In genomic region chr2:86750240-86750839, GRCh38 we compare ENCODE assay signal across 26 cellular contexts. TPM values are rescaled to one million over a fixed set of nuclear protein-coding genes. Genes with fewer than 3 reads are reported as not detected.
DNase-seq lines count a peak whose midpoint lies in the region; ATAC-seq and TF ChIP-seq lines count a peak whose summit lies in the region.
"Had no signal": no experiment of that assay in that cellular context is flagged by ENCODE, and none has a peak within 500 bp of the region (broad histone marks: within the 10 kb centered on the region; RNA-seq: fewer than 3 reads in every experiment).

No MANE protein-coding gene starts in this region.

- intact Hi-C loops in head of caudate nucleus (cut with DNase I), result no loop called here

- no peak overlapping the region for H3K4me3 ChIP-seq in NB4 (ENCODE audit: low read depth, low read length)
- no peak overlapping the region for H3K4me3 ChIP-seq in choroid plexus epithelial cell (ENCODE audit: low read depth, low read length)
- H3K4me3 ChIP-seq in mesenchymal stem cell (ENCODE audit: insufficient read depth in 1 of 2, low read depth in 1 of 2, low read length in 2 of 2), result no peak overlapping the region
- no peak overlapping the region for H3K4me3 ChIP-seq in endodermal cell (ENCODE audit: low read length)
- H3K4me3 ChIP-seq: esophagus muscularis mucosa, heart right ventricle, mucosa of descending colon had no signal

- TF ChIP-seq CTCF in NB4 (IDR thresholded peaks at IDR 0.05; ENCODE audit: low read depth, low read length) (no peak), choroid plexus epithelial cell (conservative IDR thresholded peaks at IDR 0.05; ENCODE audit: low read depth, low read length) (no peak), endodermal cell (conservative IDR thresholded peaks at IDR 0.05) (no peak)

- H3K4ac ChIP-seq in mesenchymal stem cell (ENCODE audit: low read depth in 1 of 2, low read length in 2 of 2), result no peak overlapping the region

- no peak overlapping the region for H3K14ac ChIP-seq in mesenchymal stem cell (ENCODE audit: low read length in 2 of 2)

- no peak for DNase-seq in activated T-cell treated with anti-CD3 and anti-CD28 coated beads, Interleukin-2, amount 50 U/mL, for 72 hours
- DNase-seq in activated T-cell treated with anti-CD3 and anti-CD28 coated beads, Interleukin-2, amount 50 U/mL, for 48 hours, result no peak
- DNase-seq in NB4 (ENCODE audit: low read depth) (peak; percentile 31), choroid plexus epithelial cell (ENCODE audit: low read depth) (peak; percentile 20), mesenchymal stem cell (peak; percentile 20), endodermal cell (no peak), head of caudate nucleus (no peak), immature natural killer cell (no peak)
- DNase-seq: activated CD4-positive, alpha-beta T cell treated with anti-CD3 and anti-CD28 coated beads for 48 hours; activated CD8-positive, alpha-beta memory T cell treated with anti-CD3 and anti-CD28 coated beads, Interleukin-2, amount 50 U/mL, for 4 hours; activated gamma-delta T cell treated with Interleukin-2 at 50 U/mL for 16 hours; CD4-positive, alpha-beta memory T cell; central memory CD4-positive, alpha-beta T cell; DMS79; heart right ventricle; left ventricle myocardium superior; mucosa of descending colon; NCI-H1048; NCI-H2029; NCI-H524; stimulated activated CD4-positive, alpha-beta T cell treated with anti-CD3 and anti-CD28 coated beads, Interleukin-1b, Interleukin-23, amount 100 ng/mL, for 48 hours; T-cell had no signal

- H3K18ac ChIP-seq in mesenchymal stem cell (ENCODE audit: low read depth in 1 of 2, low read length in 2 of 2), result no peak overlapping the region

- no peak overlapping the region for H4K91ac ChIP-seq in mesenchymal stem cell (ENCODE audit: low read length)

- peak overlapping the region; percentile 71 for H3K27ac Mint-ChIP-seq in activated T-cell treated with anti-CD3 and anti-CD28 coated beads, Interleukin-2, amount 50 U/mL, for 72 hours
- no peak overlapping the region for H3K27ac Mint-ChIP-seq in endodermal cell
- peak overlapping the region in 1 of 6 donors; percentile 7 for H3K27ac Mint-ChIP-seq in immature natural killer cell
- H3K27ac Mint-ChIP-seq: stimulated activated memory B cell treated with anti-CD40 and anti-IgM and Interleukin-4, amounts not matched to agents 10 μg/mL and 1 μg/mL and 100 μg/mL, for 72 hours; T-cell had no signal

- H3K9me3 ChIP-seq in mesenchymal stem cell (ENCODE audit: control insufficient read depth, low read length), result peaks cover 20% of the 10 kb centered on the region
- H3K9me3 ChIP-seq in endodermal cell (ENCODE audit: control insufficient read depth, low read length), result peaks cover 28% of the 10 kb centered on the region

- H3K4me1 ChIP-seq in mesenchymal stem cell (ENCODE audit: control insufficient read depth, insufficient read depth, low read depth, low read length) (no peaks in the 10 kb centered on the region), endodermal cell (ENCODE audit: control insufficient read depth, insufficient read depth, low read length) (no peaks in the 10 kb centered on the region)

- peaks cover 2 to 12% of the 10 kb centered on the region in 2 donors for H3K9me3 Mint-ChIP-seq in activated T-cell treated with anti-CD3 and anti-CD28 coated beads, Interleukin-2, amount 50 U/mL, for 72 hours
- H3K9me3 Mint-ChIP-seq in endodermal cell (peaks cover 16% of the 10 kb centered on the region), immature natural killer cell (peaks cover 0 to 5% (median 0%) of the 10 kb centered on the region in 6 donors)

- no peak overlapping the region for H2BK15ac ChIP-seq in mesenchymal stem cell (ENCODE audit: low read depth, poor library complexity, severe bottlenecking)

- H3K36me3 Mint-ChIP-seq in activated T-cell treated with anti-CD3 and anti-CD28 coated beads, Interleukin-2, amount 50 U/mL, for 72 hours (ENCODE audit: insufficient read depth in 2 of 2), result peaks cover 24 to 56% of the 10 kb centered on the region in 2 donors
- H3K36me3 Mint-ChIP-seq in endodermal cell (ENCODE audit: low read depth), result peaks cover 61% of the 10 kb centered on the region
- H3K36me3 Mint-ChIP-seq in immature natural killer cell, result peaks cover 30 to 37% (median 35%) of the 10 kb centered on the region in 3 donors

- H3K9ac ChIP-seq in mesenchymal stem cell (ENCODE audit: low read length), result no peak overlapping the region
- no peak overlapping the region for H3K9ac ChIP-seq in endodermal cell (ENCODE audit: extremely low read depth, low read length, poor library complexity, severe bottlenecking)

- WGBS in mesenchymal stem cell, result 93% methylated on average over 2 of the region's 3 CpGs
- WGBS in endodermal cell (ENCODE audit: insufficient coverage in 1 of 2, insufficient read length in 1 of 2), 2 experiments, result 80 to 88% methylated on average over 1 to 3 of the region's 3 CpGs

- no peaks in the 10 kb centered on the region for H3K27me3 Mint-ChIP-seq in activated T-cell treated with anti-CD3 and anti-CD28 coated beads, Interleukin-2, amount 50 U/mL, for 72 hours (ENCODE audit: low read depth)
- H3K27me3 Mint-ChIP-seq in endodermal cell (ENCODE audit: insufficient read depth) (no peaks in the 10 kb centered on the region), immature natural killer cell (ENCODE audit: low read depth in 3 of 3) (peaks cover 0 to 4% (median 2%) of the 10 kb centered on the region in 3 donors)
- H3K27me3 Mint-ChIP-seq: CD4-positive, alpha-beta memory T cell; stimulated activated memory B cell treated with anti-CD40 and anti-IgM and Interleukin-4, amounts not matched to agents 10 μg/mL and 1 μg/mL and 100 μg/mL, for 72 hours; T-cell had no signal

- no peak overlapping the region for H4K8ac ChIP-seq in mesenchymal stem cell (ENCODE audit: low read length)

- no peak overlapping the region for H2BK120ac ChIP-seq in mesenchymal stem cell (ENCODE audit: low read depth, low read length)

- no peak for ATAC-seq in activated T-cell treated with anti-CD3 and anti-CD28 coated beads, Interleukin-2, amount 50 U/mL, for 72 hours (replicated peaks in 1 of 2)
- ATAC-seq: heart right ventricle; left ventricle myocardium superior; mucosa of descending colon; Right ventricle myocardium inferior; stimulated activated memory B cell treated with anti-CD40 and anti-IgM and Interleukin-4, amounts not matched to agents 10 μg/mL and 1 μg/mL and 100 μg/mL, for 72 hours; T-cell had no signal

- no peak overlapping the region for H3K27ac ChIP-seq in mesenchymal stem cell (ENCODE audit: low read length, poor library complexity, severe bottlenecking)
- H3K27ac ChIP-seq in endodermal cell (ENCODE audit: low read depth, low read length), result no peak overlapping the region
- H3K27ac ChIP-seq: esophagus muscularis mucosa, heart right ventricle had no signal

- H2BK12ac ChIP-seq in mesenchymal stem cell (ENCODE audit: low read length in 2 of 2), result no peak overlapping the region

- no peak overlapping the region for H2BK5ac ChIP-seq in mesenchymal stem cell (ENCODE audit: low read depth, low read length, poor library complexity, severe bottlenecking)

- no peak overlapping the region for H2AFZ ChIP-seq in mesenchymal stem cell (ENCODE audit: low read depth, low read length)

- peak overlapping the region in 1 of 2 donors; percentile 31 for H3K4me3 Mint-ChIP-seq in activated T-cell treated with anti-CD3 and anti-CD28 coated beads, Interleukin-2, amount 50 U/mL, for 72 hours
- H3K4me3 Mint-ChIP-seq in endodermal cell (no peak overlapping the region), immature natural killer cell (no peak overlapping the region)
- H3K4me3 Mint-ChIP-seq: neural crest cell; stimulated activated memory B cell treated with anti-CD40 and anti-IgM and Interleukin-4, amounts not matched to agents 10 μg/mL and 1 μg/mL and 100 μg/mL, for 72 hours; T-cell had no signal

- H2AK5ac ChIP-seq in mesenchymal stem cell (ENCODE audit: low read length, severe bottlenecking), result no peak overlapping the region

- H3K27me3 ChIP-seq in mesenchymal stem cell (ENCODE audit: control insufficient read depth in 1 of 2, insufficient read depth in 1 of 2, low read length in 2 of 2), result no peaks in the 10 kb centered on the region
- no peaks in the 10 kb centered on the region for H3K27me3 ChIP-seq in endodermal cell (ENCODE audit: control insufficient read depth, insufficient read depth, low read length, poor library complexity, severe bottlenecking)
- H3K27me3 ChIP-seq: esophagus muscularis mucosa, heart right ventricle had no signal

- H3K4me1 Mint-ChIP-seq in activated T-cell treated with anti-CD3 and anti-CD28 coated beads, Interleukin-2, amount 50 U/mL, for 72 hours (ENCODE audit: low read depth), result peaks cover 42% of the 10 kb centered on the region
- H3K4me1 Mint-ChIP-seq in endodermal cell, result peaks cover 9% of the 10 kb centered on the region
- peaks cover 42 to 65% of the 10 kb centered on the region in 2 donors for H3K4me1 Mint-ChIP-seq in immature natural killer cell

- no peak overlapping the region for H3K23ac ChIP-seq in mesenchymal stem cell (ENCODE audit: low read length in 2 of 2)

- TF ChIP-seq POLR2A in NB4 (IDR thresholded peaks at IDR 0.05; ENCODE audit: extremely low read depth, insufficient read length), result no peak

- peaks cover 13% of the 10 kb centered on the region for H3K79me1 ChIP-seq in mesenchymal stem cell (replicated peaks; ENCODE audit: low read length, poor library complexity, severe bottlenecking)

- H3K36me3 ChIP-seq in mesenchymal stem cell (ENCODE audit: control insufficient read depth in 1 of 2, insufficient read depth in 2 of 2, low read depth in 1 of 2, low read length in 2 of 2), result peaks cover 3 to 44% of the 10 kb centered on the region in 2 experiments
- peaks cover 45% of the 10 kb centered on the region for H3K36me3 ChIP-seq in endodermal cell (ENCODE audit: control insufficient read depth, insufficient read depth, low read length)

- no peak overlapping the region for H3K4me2 ChIP-seq in mesenchymal stem cell (ENCODE audit: low read length, poor library complexity, severe bottlenecking)

RNA-seq across cellular contexts. Expression of gene RMND5A, which starts 30.2 kb away (rescaled TPM):
- 10 to 100 TPM; 50.6 to 51.3 TPM for total RNA-seq in activated T-cell treated with anti-CD3 and anti-CD28 coated beads, Interleukin-2, amount 50 U/mL, for 72 hours
- 9.3 TPM for polyA plus RNA-seq in mesenchymal stem cell (2013, experiment 1 of 2)
- polyA plus RNA-seq in mesenchymal stem cell (2013, experiment 2 of 2), result 9.9 TPM
- total RNA-seq in endodermal cell, result 10 to 100 TPM; 45.4 to 49.3 TPM
- 26.3 TPM for polyA plus RNA-seq in endodermal cell (2013, experiment 1 of 2)
- 25.9 TPM for polyA plus RNA-seq in endodermal cell (2013, experiment 2 of 2)
- 10 to 100 TPM; 14.8 to 27.2 (median 21.3) TPM for polyA plus RNA-seq in immature natural killer cell

RNA-seq across cellular contexts. Expression of gene CD8A, which starts 40.4 kb away (rescaled TPM):
- total RNA-seq in activated T-cell treated with anti-CD3 and anti-CD28 coated beads, Interleukin-2, amount 50 U/mL, for 72 hours, result 100 to 1,000 TPM; 180 to 222 TPM
- polyA plus RNA-seq in mesenchymal stem cell (2013, experiment 1 of 2), result not detected
- not detected for polyA plus RNA-seq in mesenchymal stem cell (2013, experiment 2 of 2)
- total RNA-seq in endodermal cell, result under 1 TPM in 1 of 2 donors, not detected in 1; 0.18 TPM
- not detected for polyA plus RNA-seq in endodermal cell (2013, experiment 1 of 2)
- polyA plus RNA-seq in endodermal cell (2013, experiment 2 of 2), result not detected
- 100 to 1,000 TPM in 1 of 3 donors, 10 to 100 TPM in 2; 76.9 to 131 (median 93.4) TPM for polyA plus RNA-seq in immature natural killer cell

Comparison
In these comparisons a context has a peak if more than half of its experiments do, and no peak if none do; other contexts are left out.
1. DNase-seq: peak in NB4 (single experiment), choroid plexus epithelial cell (single experiment) and mesenchymal stem cell (single experiment); none in activated T-cell treated with anti-CD3 and anti-CD28 coated beads, Interleukin-2, amount 50 U/mL, for 72 hours (0 of 2), activated T-cell treated with anti-CD3 and anti-CD28 coated beads, Interleukin-2, amount 50 U/mL, for 48 hours (0 of 2), endodermal cell (single experiment), head of caudate nucleus (0 of 42) and immature natural killer cell (0 of 3).
2. RNA of gene CD8A, which starts 40.4 kb away (total RNA-seq): 180 to 222 TPM in activated T-cell treated with anti-CD3 and anti-CD28 coated beads, Interleukin-2, amount 50 U/mL, for 72 hours; 0.18 TPM in endodermal cell; every median in the first group is over 100 times any median in the second.